8 cellular contexts compared by ENCODE assay signal in the genomic region with DNA sequence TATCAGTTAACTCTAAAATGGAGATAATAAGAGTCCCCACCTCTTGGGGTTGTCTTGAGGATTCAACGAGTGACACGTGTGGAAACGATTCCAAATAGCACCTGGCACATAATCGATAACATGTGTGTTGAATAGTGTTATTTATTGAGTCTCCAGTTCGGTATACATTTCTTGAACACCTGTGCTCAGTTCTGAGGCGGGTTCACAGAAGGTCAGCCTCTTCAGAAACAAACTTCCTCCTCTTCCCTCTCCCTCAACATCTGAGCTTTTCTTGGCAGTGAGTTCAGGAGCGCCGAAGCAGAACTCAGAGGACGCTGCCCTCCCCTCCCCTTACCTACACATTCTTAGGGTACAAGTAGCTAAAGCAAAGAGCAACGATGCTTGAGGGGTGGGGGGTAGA. TPM values are rescaled to one million over a fixed set of nuclear protein-coding genes. Genes with fewer than 3 reads are reported as not detected.
DNase-seq lines count a peak whose midpoint lies in the region; ATAC-seq and TF ChIP-seq lines count a peak whose summit lies in the region.

No MANE protein-coding gene starts in this region.

- H3K9me3 ChIP-seq in PC-9 (ENCODE audit: insufficient read depth, low read depth), result no peaks in the 10 kb centered on the region
- peaks cover 0 to 5% of the 10 kb centered on the region in 2 donors for H3K9me3 ChIP-seq in esophagus (ENCODE audit: control insufficient read depth in 2 of 2, insufficient read depth in 1 of 2, low read depth in 1 of 2, low read length in 1 of 2)
- no peaks in the 10 kb centered on the region for H3K9me3 ChIP-seq in psoas muscle

- ATAC-seq in psoas muscle, result no peak
- no peak for ATAC-seq in HG03045 (IDR thresholded peaks at IDR 0.05; ENCODE audit: unreplicated experiment)
- no peak for ATAC-seq in sciatic nerve
- ATAC-seq in HG03280 (IDR thresholded peaks at IDR 0.05; ENCODE audit: unreplicated experiment), result no peak

- CTCF ChIA-PET in PC-9 (lab: Charles Lee), result interaction anchor here (0.6 kb wide), 1 partner anchor 1388 kb away, joined by 6 read pairs; no protein-coding TSS in a partner anchor

- H3K27ac ChIP-seq in PC-9 (no peak overlapping the region), esophagus (ENCODE audit: low read depth in 2 of 2, low read length in 1 of 2) (no peak overlapping the region), psoas muscle (peak overlapping the region; percentile 85)

- TSS peak; percentile 44 for BruUV-seq in PC-9 (replicated peaks; lab: Mats Ljungman, UMichigan)

- H3F3A ChIP-seq in PC-9 (ENCODE audit: insufficient read depth, low read depth), result no peaks in the 10 kb centered on the region

- no peak overlapping the region for H2AFZ ChIP-seq in PC-9

- no peaks in the 10 kb centered on the region for H3K9me2 ChIP-seq in PC-9 (ENCODE audit: insufficient read depth)

- H3K36me3 ChIP-seq in PC-9 (ENCODE audit: low read depth), result no peaks in the 10 kb centered on the region
- H3K36me3 ChIP-seq in esophagus (ENCODE audit: control insufficient read depth in 2 of 2, insufficient read depth in 2 of 2, low read length in 1 of 2), result no peaks in the 10 kb centered on the region
- H3K36me3 ChIP-seq in psoas muscle (ENCODE audit: insufficient read depth in 1 of 2, low read depth in 1 of 2), result peaks cover 0 to under 1% of the 10 kb centered on the region in 2 donors

- TF ChIP-seq CTCF in GM12864 (IDR thresholded peaks at IDR 0.05; ENCODE audit: low read depth, low read length, missing control alignments) (no peak), PC-9 (conservative IDR thresholded peaks at IDR 0.05) (no peak), psoas muscle (IDR thresholded peaks at IDR 0.05) (no peak), lower leg skin (IDR thresholded peaks at IDR 0.05) (no peak)

- 7 to 31% methylated on average over 10 of the region's 10 CpGs for WGBS in esophagus, 2 donors
- 2 to 29% (median 2%) methylated on average over 10 of the region's 10 CpGs for WGBS in psoas muscle, 3 donors
- 9 to 43% methylated on average over 7 to 10 of the region's 10 CpGs for WGBS in lower leg skin, 2 donors

- H3K27me3 ChIP-seq in PC-9 (ENCODE audit: insufficient read depth, low read depth), result no peaks in the 10 kb centered on the region
- no peaks in the 10 kb centered on the region for H3K27me3 ChIP-seq in esophagus (ENCODE audit: control insufficient read depth in 1 of 2, insufficient read depth in 2 of 2, low read length in 2 of 2)
- no peaks in the 10 kb centered on the region for H3K27me3 ChIP-seq in psoas muscle (ENCODE audit: insufficient read depth in 3 of 3, low read length in 2 of 3)

- no peak for DNase-seq in GM12864 (ENCODE audit: low read depth)
- DNase-seq in PC-9, result no peak
- DNase-seq in psoas muscle, result no peak
- DNase-seq in sciatic nerve (ENCODE audit: low spot score), result no peak
- no peak for DNase-seq in lower leg skin (ENCODE audit: low spot score in 2 of 2)

- intact Hi-C loops in PC-9 (cut with micrococcal nuclease; ENCODE audit: unreplicated experiment) (loop anchor here (5.0 kb wide), 1 partner anchor 1607 kb away; a partner anchor contains a TSS), psoas muscle (cut with DNase I) (loop anchor here in 1 of 2 donors (10.0 kb wide), 1 partner anchor 670 kb away; a partner anchor contains a TSS), sciatic nerve (cut with DNase I) (no loop called here), lower leg skin (cut with DNase I; ENCODE audit: low total_unique reads) (no loop called here)

- POLR2A ChIA-PET in PC-9 (lab: Charles Lee; ENCODE audit: unreplicated experiment), result no interaction called here

- TF ChIP-seq POLR2A in lower leg skin (IDR thresholded peaks at IDR 0.05), result no peak

- H3K4me3 ChIP-seq in GM12864 (ENCODE audit: low read depth, low read length) (peak overlapping the region; percentile 85), PC-9 (peak overlapping the region; percentile 86), esophagus (ENCODE audit: low read depth in 1 of 2, low read length in 2 of 2) (peak overlapping the region; percentile 55 to 89), psoas muscle (peak overlapping the region; percentile 81), lower leg skin (ENCODE audit: low read depth, poor library complexity, severe bottlenecking) (no peak overlapping the region)

- H3K4me1 ChIP-seq in PC-9 (replicated peaks; ENCODE audit: insufficient read depth) (peaks cover 9% of the 10 kb centered on the region; the same call in 1 of the 2 replicates), esophagus (ENCODE audit: control insufficient read depth in 2 of 2, insufficient read depth in 2 of 2, low read length in 1 of 2) (peaks cover 0 to 4% of the 10 kb centered on the region in 2 donors), psoas muscle (no peaks in the 10 kb centered on the region)

- H3K79me2 ChIP-seq in PC-9 (ENCODE audit: low read depth), result peaks cover 40% of the 10 kb centered on the region

- H3K4me2 ChIP-seq in PC-9, result peak overlapping the region; percentile 82

- H4K20me1 ChIP-seq in PC-9 (ENCODE audit: insufficient read depth), result no peaks in the 10 kb centered on the region; the same call in 1 of the 2 replicates

RNA-seq across cellular contexts. Expression of a gene that starts 0.9 kb away (rescaled TPM):
- total RNA-seq in PC-9 (2021), result 193 and 199 TPM in 2 replicates
- polyA plus RNA-seq in esophagus, result 100 to 1,000 TPM; 131 to 174 TPM
- 100 to 1,000 TPM; 394 to 823 (median 575) TPM for total RNA-seq in psoas muscle
- 100 to 1,000 TPM; 374 to 866 (median 679) TPM for polyA plus RNA-seq in psoas muscle
- total RNA-seq in sciatic nerve, result 105 TPM
- 10 to 100 TPM; 62.5 to 87.2 (median 73.6) TPM for total RNA-seq in lower leg skin
